ENCODE assay signal across 9 cellular contexts in genomic region chr1:234976880-234977680, GRCh38.
DNase-seq lines count a peak whose midpoint lies in the region; ATAC-seq and TF ChIP-seq lines count a peak whose summit lies in the region.
"Had no signal": no experiment of that assay in that cellular context is flagged by ENCODE, and none has a peak within 500 bp of the region (broad histone marks: within the 10 kb centered on the region; RNA-seq: fewer than 3 reads in every experiment).

No MANE protein-coding gene starts in this region.

- no peaks in the 10 kb centered on the region for H4K20me1 ChIP-seq in SK-N-SH (ENCODE audit: insufficient read depth)

- H3K4me3 ChIP-seq in upper lobe of right lung (no peak overlapping the region), SK-N-SH (ENCODE audit: low read depth in 2 of 2, low read length in 1 of 2) (no peak overlapping the region)

- no peaks in the 10 kb centered on the region for H3K9me3 ChIP-seq in upper lobe of right lung
- H3K9me3 ChIP-seq in SK-N-SH = no peaks in the 10 kb centered on the region

- H3K4me2 ChIP-seq in SK-N-SH = no peak overlapping the region

- H3K36me3 Mint-ChIP-seq in activated naive CD8-positive, alpha-beta T cell treated with anti-CD3 and anti-CD28 coated beads, Interleukin-2, amount 10 ng/mL, durations not matched to agents 7 days and 5 days = no peaks in the 10 kb centered on the region

- peak; percentile 53 for DNase-seq in cardiac septum (ENCODE audit: low spot score)
- DNase-seq in Right ventricle myocardium inferior (ENCODE audit: missing footprints) = no peak
- peak; percentile 12 for DNase-seq in activated naive CD8-positive, alpha-beta T cell treated with anti-CD3 and anti-CD28 coated beads, Interleukin-2, amount 10 ng/mL, durations not matched to agents 7 days and 5 days
- DNase-seq in mesenteric fat pad (ENCODE audit: low spot score) = peak; percentile 81
- DNase-seq in upper lobe of right lung = no peak
- no peak for DNase-seq in SHP77 (lab: John Stamatoyannopoulos, UW)
- no peak for DNase-seq in SK-N-SH
- DNase-seq: activated T-cell treated with anti-CD3 and anti-CD28 coated beads, Interleukin-2, amount 50 U/mL, for 1 hour had no signal

- H3K27me3 Mint-ChIP-seq in activated naive CD8-positive, alpha-beta T cell treated with anti-CD3 and anti-CD28 coated beads, Interleukin-2, amount 10 ng/mL, durations not matched to agents 7 days and 5 days = no peaks in the 10 kb centered on the region

- H3K36me3 ChIP-seq in upper lobe of right lung = no peaks in the 10 kb centered on the region
- no peaks in the 10 kb centered on the region for H3K36me3 ChIP-seq in SK-N-SH (replicated peaks in 1 of 2; ENCODE audit: control insufficient read depth in 1 of 2, insufficient read depth in 2 of 2, low read length in 1 of 2)

- TF ChIP-seq CTCF in upper lobe of right lung (IDR thresholded peaks at IDR 0.05) = no peak
- no peak for TF ChIP-seq CTCF in SK-N-SH (IDR thresholded peaks at IDR 0.05)

- POLR2A ChIA-PET in activated naive CD8-positive, alpha-beta T cell treated with anti-CD3 and anti-CD28 coated beads, Interleukin-2, amount 10 ng/mL, durations not matched to agents 7 days and 5 days (lab: Charles Lee) = interaction anchor here (1.1 to 4.7 kb wide), 2 partner anchors 50 to 130 kb away, joined by 3 to 21 read pairs; no protein-coding TSS in a partner anchor
- POLR2A ChIA-PET in SK-N-SH (lab: Yijun Ruan, JAX) = interaction anchor here (1.0 kb wide), 1 partner anchor 7 kb away, joined by 3 read pairs; no protein-coding TSS in a partner anchor

- TF ChIP-seq RAD21 in SK-N-SH (IDR thresholded peaks at IDR 0.05; ENCODE audit: low read length) = no peak; the same call in 1 of the 2 replicates

- CTCF ChIA-PET in SK-N-SH (lab: Yijun Ruan, JAX) = interaction anchor here (1.0 to 2.8 kb wide), 6 partner anchors 28 to 490 kb away, joined by 3 to 18 read pairs (median 6); no protein-coding TSS in a partner anchor

- H3K4me1 Mint-ChIP-seq in activated naive CD8-positive, alpha-beta T cell treated with anti-CD3 and anti-CD28 coated beads, Interleukin-2, amount 10 ng/mL, durations not matched to agents 7 days and 5 days = peaks cover 59% of the 10 kb centered on the region

- peak overlapping the region; percentile 95 for H3K27ac ChIP-seq in upper lobe of right lung
- 0 out of 4 replicates have a peak overlapping the region, but pooled peaks of 1 of the 2 experiments have one; percentile 84 for H3K27ac ChIP-seq in SK-N-SH (ENCODE audit: low read depth in 2 of 2, low read length in 1 of 2)

- no peak for TF ChIP-seq EP300 in SK-N-SH (IDR thresholded peaks at IDR 0.05; ENCODE audit: borderline replicate concordance in 1 of 2, low read depth in 1 of 2, low read length in 1 of 2)

- no peak overlapping the region for H3K4me3 Mint-ChIP-seq in activated naive CD8-positive, alpha-beta T cell treated with anti-CD3 and anti-CD28 coated beads, Interleukin-2, amount 10 ng/mL, durations not matched to agents 7 days and 5 days

- intact Hi-C loops in cardiac septum (cut with DNase I) = loop anchor here (5.0 kb wide), 1 partner anchor 60 kb away; no protein-coding TSS in a partner anchor
- intact Hi-C loops in Right ventricle myocardium inferior (cut with DNase I) = loop anchor here (5.0 kb wide), 1 partner anchor 255 kb away; no protein-coding TSS in a partner anchor
- intact Hi-C loops in upper lobe of right lung (cut with DNase I) = no loop called here

- peaks cover 9% of the 10 kb centered on the region; the same call in 1 of the 2 replicates for H3K79me2 ChIP-seq in SK-N-SH (ENCODE audit: insufficient read depth)

- peaks cover 43% of the 10 kb centered on the region for H3F3A ChIP-seq in SK-N-SH (replicated peaks; ENCODE audit: insufficient read depth)

- no peak overlapping the region for H3K9ac ChIP-seq in SK-N-SH

- WGBS in SK-N-SH (ENCODE audit: low lambda C conversion rate) = 98% methylated on average over 15 of the region's 15 CpGs

- H3K9me3 Mint-ChIP-seq in activated naive CD8-positive, alpha-beta T cell treated with anti-CD3 and anti-CD28 coated beads, Interleukin-2, amount 10 ng/mL, durations not matched to agents 7 days and 5 days = no peaks in the 10 kb centered on the region

- no peak overlapping the region for H3K27ac Mint-ChIP-seq in activated naive CD8-positive, alpha-beta T cell treated with anti-CD3 and anti-CD28 coated beads, Interleukin-2, amount 10 ng/mL, durations not matched to agents 7 days and 5 days

- H3K9me2 ChIP-seq in SK-N-SH = no peaks in the 10 kb centered on the region

- no peaks in the 10 kb centered on the region for H3K27me3 ChIP-seq in upper lobe of right lung
- H3K27me3 ChIP-seq in SK-N-SH (ENCODE audit: insufficient read depth) = no peaks in the 10 kb centered on the region

- H2AFZ ChIP-seq in SK-N-SH (ENCODE audit: low read depth) = no peak overlapping the region

- H3K4me1 ChIP-seq in upper lobe of right lung (peaks cover 64% of the 10 kb centered on the region), SK-N-SH (ENCODE audit: control insufficient read depth in 1 of 2, insufficient read depth in 2 of 2, low read depth in 1 of 2, low read length in 1 of 2) (peaks cover 48 to 53% of the 10 kb centered on the region in 2 experiments)

- no peak for ATAC-seq in Right ventricle myocardium inferior
- ATAC-seq in activated naive CD8-positive, alpha-beta T cell treated with anti-CD3 and anti-CD28 coated beads, Interleukin-2, amount 10 ng/mL, durations not matched to agents 7 days and 5 days (ENCODE audit: low read depth) = no peak
- ATAC-seq in upper lobe of right lung = no peak
- ATAC-seq in HG02642 (IDR thresholded peaks at IDR 0.05; ENCODE audit: poor library complexity, unreplicated experiment) = no peak

TF ChIP-seq in SK-N-SH, 30 proteins besides CTCF, POLR2A, EP300 and RAD21:
- TF ChIP-seq USF1 (IDR thresholded peaks at IDR 0.05; ENCODE audit: borderline replicate concordance, low read depth) = no peak
- TF ChIP-seq POLR2AphosphoS5 (IDR thresholded peaks at IDR 0.05; ENCODE audit: low read depth, low read length) = no peak
- no peak for TF ChIP-seq RFX5 (IDR thresholded peaks at IDR 0.05; ENCODE audit: low read length)
- TF ChIP-seq, protein P1, sequence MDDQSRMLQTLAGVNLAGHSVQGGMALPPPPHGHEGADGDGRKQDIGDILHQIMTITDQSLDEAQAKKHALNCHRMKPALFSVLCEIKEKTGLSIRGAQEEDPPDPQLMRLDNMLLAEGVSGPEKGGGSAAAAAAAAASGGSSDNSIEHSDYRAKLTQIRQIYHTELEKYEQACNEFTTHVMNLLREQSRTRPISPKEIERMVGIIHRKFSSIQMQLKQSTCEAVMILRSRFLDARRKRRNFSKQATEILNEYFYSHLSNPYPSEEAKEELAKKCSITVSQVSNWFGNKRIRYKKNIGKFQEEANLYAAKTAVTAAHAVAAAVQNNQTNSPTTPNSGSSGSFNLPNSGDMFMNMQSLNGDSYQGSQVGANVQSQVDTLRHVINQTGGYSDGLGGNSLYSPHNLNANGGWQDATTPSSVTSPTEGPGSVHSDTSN (IDR thresholded peaks at IDR 0.05) = no peak
- no peak for TF ChIP-seq GATA2 (CRISPR knock-in tag; IDR thresholded peaks at IDR 0.05)

Comparison
In these comparisons a context has a peak if more than half of its experiments do, and no peak if none do; other contexts are left out.
1. DNase-seq: peak in cardiac septum (single experiment), activated naive CD8-positive, alpha-beta T cell treated with anti-CD3 and anti-CD28 coated beads, Interleukin-2, amount 10 ng/mL, durations not matched to agents 7 days and 5 days (single experiment) and mesenteric fat pad (single experiment); none in Right ventricle myocardium inferior (single experiment), upper lobe of right lung (single experiment), SHP77 (0 of 2) and SK-N-SH (single experiment).